Comparison of ENCODE assay signal across 17 cellular contexts in genomic region chr13:38767506-38768265, GRCh38.
DNase-seq lines count a peak whose midpoint lies in the region.
"Had no signal": no experiment of that assay in that cellular context is flagged by ENCODE, and none has a peak within 500 bp of the region (broad histone marks: within the 10 kb centered on the region; RNA-seq: fewer than 3 reads in every experiment).

No MANE protein-coding gene starts in this region.

- H3K27ac ChIP-seq in cingulate gyrus (ENCODE audit: low read depth, low read length): peak overlapping the region; percentile 65
- H3K27ac ChIP-seq: transverse colon had no signal

- peak in 39 of 56 donors; percentile 2 to 82 (median 36) for DNase-seq in amygdala (lab: John Stamatoyannopoulos, UW)
- DNase-seq in inferior parietal cortex (ENCODE audit: extremely low spot score): peak; percentile 77
- peak; percentile 87 for DNase-seq in putamen (ENCODE audit: low spot score)
- no peak for DNase-seq in NOMO-1 treated with dmso at 0.1 percent for 144 hours (lab: John Stamatoyannopoulos, UW; ENCODE audit: unreplicated experiment)
- DNase-seq in NCI-H226: no peak
- DNase-seq in NCI-H69 (lab: John Stamatoyannopoulos, UW): no peak
- no peak for DNase-seq in activated gamma-delta T cell treated with Interleukin-2 at 50 U/mL for 16 hours
- DNase-seq: central memory CD4-positive, alpha-beta T cell; DMS79; effector memory CD8-positive, alpha-beta T cell; NCI-H2081; NCI-H510A; right cardiac atrium; RPMI8226; stimulated activated naive B cell treated with anti-CD40 and anti-IgM and Interleukin-4, amounts not matched to agents 10 μg/mL and 1 μg/mL and 100 μg/mL, for 72 hours; transverse colon had no signal

Comparison
In these comparisons a context has a peak if more than half of its experiments do, and no peak if none do; other contexts are left out.
1. DNase-seq: peak in amygdala (39 of 56), inferior parietal cortex (single experiment) and putamen (single experiment); none in NOMO-1 treated with dmso at 0.1 percent for 144 hours (single experiment), NCI-H226 (single experiment), NCI-H69 (single experiment) and activated gamma-delta T cell treated with Interleukin-2 at 50 U/mL for 16 hours (single experiment).